Comparison of ENCODE assay signal across 8 cellular contexts in genomic region chr5:149063017-149063687, GRCh38. TPM values are rescaled to one million over a fixed set of nuclear protein-coding genes. Genes with fewer than 3 reads are reported as not detected.
DNase-seq lines count a peak whose midpoint lies in the region; ATAC-seq and TF ChIP-seq lines count a peak whose summit lies in the region.

SH3TC2 (minus strand) TSS chr5:149063062; CDS start chr5:149063022, 40 bp downstream.

- H3K36me3 ChIP-seq in HUES48 (ENCODE audit: control insufficient read depth, insufficient read depth, low read length) = no peaks in the 10 kb centered on the region
- no peaks in the 10 kb centered on the region for H3K36me3 ChIP-seq in colonic mucosa

- DNase-seq in colonic mucosa (peak; percentile 59), kidney glomerular epithelial cell (lab: John Stamatoyannopoulos, UW) (peak; percentile 16), superior temporal gyrus (ENCODE audit: extremely low spot score) (peak; percentile 92)
- DNase-seq in central memory CD4-positive, alpha-beta T cell = no peak
- no peak for DNase-seq in stimulated activated CD4-positive, alpha-beta T cell treated with anti-CD3 and anti-CD28 coated beads, Interleukin-4, amount 100 ng/mL, for 24 hours

- H3K27ac ChIP-seq in HUES48 (ENCODE audit: low read depth, low read length) (peak within 1 kb of the TSS; percentile 76), colonic mucosa (peak within 1 kb of the TSS; percentile 81)

- H3K4me3 ChIP-seq in HUES48 (ENCODE audit: low read depth, low read length) (no peak within 1 kb of the TSS), colonic mucosa (no peak within 1 kb of the TSS)

- intact Hi-C loops in colonic mucosa (cut with DNase I) = no loop called here

- H3K9ac ChIP-seq in HUES48 (ENCODE audit: low read depth, low read length) (no peak within 1 kb of the TSS), colonic mucosa (ENCODE audit: low read depth in 2 of 2, low read length in 2 of 2) (peak within 1 kb of the TSS in 1 of 2 donors; percentile 13)

- H3K9me3 ChIP-seq in HUES48 (ENCODE audit: control insufficient read depth, insufficient read depth, low read length) = 0 out of 2 replicates have a peak, but pooled peaks cover 2% of the 10 kb centered on the region
- no peaks in the 10 kb centered on the region for H3K9me3 ChIP-seq in colonic mucosa

- no peak for ATAC-seq in HG02885 (IDR thresholded peaks at IDR 0.05; ENCODE audit: poor library complexity, unreplicated experiment)
- ATAC-seq in HG02571 (IDR thresholded peaks at IDR 0.05; ENCODE audit: unreplicated experiment) = no peak

- H3K4me1 ChIP-seq in HUES48 (ENCODE audit: control insufficient read depth, insufficient read depth, low read length) (peaks cover 7% of the 10 kb centered on the region), colonic mucosa (peaks cover 4% of the 10 kb centered on the region)

- no peak for TF ChIP-seq CTCF in colonic mucosa (IDR thresholded peaks at IDR 0.05)

- H3K27me3 ChIP-seq in HUES48 (ENCODE audit: control insufficient read depth, insufficient read depth, low read length) (no peaks in the 10 kb centered on the region), colonic mucosa (no peaks in the 10 kb centered on the region)

RNA-seq across cellular contexts. Expression of gene SH3TC2, which starts in this region (rescaled TPM):
- total RNA-seq in colonic mucosa = 1 to 10 TPM in 1 of 2 donors, under 1 TPM in 1; 0.66 to 2.5 TPM

Comparison
In these comparisons a context has a peak if more than half of its experiments do, and no peak if none do; other contexts are left out.
1. DNase-seq: peak in colonic mucosa (single experiment), kidney glomerular epithelial cell (single experiment) and superior temporal gyrus (single experiment); none in central memory CD4-positive, alpha-beta T cell (single experiment) and stimulated activated CD4-positive, alpha-beta T cell treated with anti-CD3 and anti-CD28 coated beads, Interleukin-4, amount 100 ng/mL, for 24 hours (single experiment).